In the genomic region with DNA sequence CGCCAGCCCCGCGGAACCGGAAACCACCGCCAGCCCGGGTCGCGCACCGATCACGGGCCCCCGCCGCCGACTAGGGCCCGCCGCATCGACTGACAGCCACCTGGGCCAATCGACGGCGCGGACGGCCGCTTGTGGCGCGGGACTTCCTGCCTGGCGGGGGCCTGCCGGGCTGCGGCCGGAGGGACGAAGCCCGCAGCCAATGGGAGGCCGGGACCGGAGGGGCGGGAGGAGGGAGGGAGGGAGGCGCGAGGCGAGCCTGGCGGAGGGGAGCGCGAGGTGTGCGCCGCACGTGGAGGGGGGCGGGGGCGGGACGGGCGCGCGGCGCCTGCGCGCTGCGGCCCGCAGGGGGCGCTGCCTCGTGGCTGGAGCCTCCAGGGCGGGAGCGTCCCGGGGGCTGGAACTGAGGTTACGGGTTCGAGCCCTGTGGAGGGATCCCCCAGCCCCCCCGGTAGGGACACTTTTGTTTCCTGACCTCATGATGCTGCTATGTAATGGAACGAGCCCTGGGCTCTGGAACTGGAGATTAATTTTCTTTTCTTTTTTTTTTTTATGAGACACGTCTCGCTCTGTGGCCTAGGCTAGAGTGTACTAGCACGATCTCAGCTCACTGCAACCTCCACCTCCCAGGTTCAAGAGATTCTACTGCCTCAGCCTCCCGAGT, we compare ENCODE assay signal across 8 cellular contexts. TPM values are rescaled to one million over a fixed set of nuclear protein-coding genes. Genes with fewer than 3 reads are reported as not detected.
A peak's percentile ranks its signal among the peaks of the same experiment; 100 is the strongest.
DNase-seq lines count a peak whose midpoint lies in the region; ATAC-seq and TF ChIP-seq lines count a peak whose summit lies in the region.

A gene with protein sequence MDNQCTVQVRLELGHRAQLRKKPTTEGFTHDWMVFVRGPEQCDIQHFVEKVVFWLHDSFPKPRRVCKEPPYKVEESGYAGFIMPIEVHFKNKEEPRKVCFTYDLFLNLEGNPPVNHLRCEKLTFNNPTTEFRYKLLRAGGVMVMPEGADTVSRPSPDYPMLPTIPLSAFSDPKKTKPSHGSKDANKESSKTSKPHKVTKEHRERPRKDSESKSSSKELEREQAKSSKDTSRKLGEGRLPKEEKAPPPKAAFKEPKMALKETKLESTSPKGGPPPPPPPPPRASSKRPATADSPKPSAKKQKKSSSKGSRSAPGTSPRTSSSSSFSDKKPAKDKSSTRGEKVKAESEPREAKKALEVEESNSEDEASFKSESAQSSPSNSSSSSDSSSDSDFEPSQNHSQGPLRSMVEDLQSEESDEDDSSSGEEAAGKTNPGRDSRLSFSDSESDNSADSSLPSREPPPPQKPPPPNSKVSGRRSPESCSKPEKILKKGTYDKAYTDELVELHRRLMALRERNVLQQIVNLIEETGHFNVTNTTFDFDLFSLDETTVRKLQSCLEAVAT (minus strand): TSS at position 45 of the 661 bp plus-strand sequence. CDS start 191 bp downstream, outside the sequence.

- peaks cover 26% of the 10 kb centered on the region for H3K4me1 ChIP-seq in CD8-positive, alpha-beta T cell (ENCODE audit: insufficient read depth, low read length)

- peak within 1 kb of the TSS; percentile 93 for H3K27ac Mint-ChIP-seq in CD8-positive, alpha-beta T cell

- POLR2A ChIA-PET in CD8-positive, alpha-beta T cell (lab: Charles Lee), result no interaction called here

- no peaks in the 10 kb centered on the region for H3K27me3 ChIP-seq in CD8-positive, alpha-beta T cell (ENCODE audit: insufficient read depth, low read length)

- no peaks in the 10 kb centered on the region for H3K27me3 Mint-ChIP-seq in CD8-positive, alpha-beta T cell (ENCODE audit: low read depth)

- peak; percentile 88 to 97 (median 93) for DNase-seq in CD8-positive, alpha-beta T cell
- DNase-seq in HS-5 (ENCODE audit: low read depth), result peak; percentile 64
- peak; percentile 96 for DNase-seq in NK-92 treated with Interleukin-12 subunit alpha and Interleukin-12 subunit beta, amount 100 ng/mL, for 24 hours (lab: John Stamatoyannopoulos, UW)
- peak; percentile 99 for DNase-seq in activated CD8-positive, alpha-beta memory T cell treated with anti-CD3 and anti-CD28 coated beads for 24 hours
- DNase-seq in effector CD8-positive, alpha-beta T cell (lab: John Stamatoyannopoulos, UW), result peak; percentile 89
- peak; percentile 97 for DNase-seq in medulla oblongata (ENCODE audit: extremely low spot score)
- DNase-seq in stimulated activated CD4-positive, alpha-beta T cell treated with anti-CD3 and anti-CD28 coated beads, TNF-alpha, amount 100 ng/mL, for 48 hours (ENCODE audit: low read depth in 3 of 3), result peak; percentile 90 to 95 (median 95)

- peaks cover 6% of the 10 kb centered on the region for H3K36me3 Mint-ChIP-seq in CD8-positive, alpha-beta T cell

- TF ChIP-seq CTCF in CD8-positive, alpha-beta T cell (IDR thresholded peaks at IDR 0.05), result peak; percentile 85

- peaks cover 44% of the 10 kb centered on the region for H3K4me1 Mint-ChIP-seq in CD8-positive, alpha-beta T cell (ENCODE audit: low read depth)

- peak within 1 kb of the TSS; percentile 50 for H3K27ac ChIP-seq in CD8-positive, alpha-beta T cell (ENCODE audit: low read depth, low read length)

- H3K4me3 Mint-ChIP-seq in CD8-positive, alpha-beta T cell, result peak within 1 kb of the TSS; percentile 88

- no peaks in the 10 kb centered on the region for H3K9me3 ChIP-seq in CD8-positive, alpha-beta T cell (ENCODE audit: low read length)

- CTCF ChIA-PET in CD8-positive, alpha-beta T cell (lab: Charles Lee), result interaction anchor here (0.6 kb wide), 1 partner anchor 108 kb away, joined by 3 read pairs; no protein-coding TSS in a partner anchor

- no peaks in the 10 kb centered on the region for H3K36me3 ChIP-seq in CD8-positive, alpha-beta T cell (ENCODE audit: insufficient read depth, low read length)

- H3K9me3 Mint-ChIP-seq in CD8-positive, alpha-beta T cell, result no peaks in the 10 kb centered on the region

- intact Hi-C loops in CD8-positive, alpha-beta T cell (cut with DNase I, micrococcal nuclease), result loop anchor here (1.0 to 10.0 kb wide), 11 partner anchors 19 to 585 kb away; a partner anchor contains a TSS

- ATAC-seq in CD8-positive, alpha-beta T cell, result peak; percentile 85
- ATAC-seq in GM19455 (IDR thresholded peaks at IDR 0.05; ENCODE audit: unreplicated experiment), result peak; percentile 85

- H3K4me3 ChIP-seq in CD8-positive, alpha-beta T cell (ENCODE audit: low read depth, low read length), result peak within 1 kb of the TSS; percentile 61

RNA-seq across cellular contexts. Expression of the gene that starts here (rescaled TPM):
- total RNA-seq in CD8-positive, alpha-beta T cell, result 10 to 100 TPM; 11.8 to 15.0 TPM

Comparison
In these comparisons a context has a peak if more than half of its experiments do, and no peak if none do; other contexts are left out.
1. Peak in every context shown above with its lines: DNase-seq, ATAC-seq, H3K4me3 ChIP-seq and H3K27ac ChIP-seq.